ENCODE assay signal across 13 cellular contexts in the genomic region with DNA sequence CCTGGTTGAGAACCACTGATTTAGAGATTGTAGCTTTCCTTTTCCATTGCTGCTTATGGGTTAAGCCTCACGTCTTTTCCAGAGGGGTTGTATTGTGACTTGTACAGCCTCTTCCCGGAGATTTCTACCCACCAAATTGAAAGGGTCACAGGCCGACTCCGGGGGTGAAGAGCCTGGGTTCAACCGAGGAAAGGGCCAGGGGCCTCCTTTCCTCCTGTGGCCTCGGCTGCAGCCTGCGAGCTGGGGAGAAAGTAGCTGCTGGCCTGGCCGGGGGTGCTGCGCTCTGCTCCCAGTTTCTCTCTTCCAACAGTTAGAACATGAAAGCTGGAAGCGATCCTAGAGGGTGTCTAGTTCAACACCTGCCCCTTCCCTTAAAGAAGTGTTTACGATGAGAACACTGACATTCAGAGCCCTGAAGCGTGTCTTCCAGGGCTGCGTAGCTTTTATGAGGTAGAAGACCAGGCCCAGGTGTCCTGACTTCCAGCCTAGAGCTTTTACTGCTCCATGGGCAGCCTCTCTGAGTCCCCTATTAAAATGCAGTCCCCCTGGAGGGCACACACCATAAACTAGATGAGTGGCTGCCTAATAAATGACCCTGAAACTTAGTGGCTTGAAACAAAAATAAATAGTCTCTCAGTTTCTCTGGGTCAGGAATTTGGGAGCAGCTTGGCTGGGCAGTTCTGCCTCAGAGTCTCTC. TPM values are rescaled to one million over a fixed set of nuclear protein-coding genes. Genes with fewer than 3 reads are reported as not detected.
DNase-seq lines count a peak whose midpoint lies in the region; ATAC-seq and TF ChIP-seq lines count a peak whose summit lies in the region.
"Had no signal": no experiment of that assay in that cellular context is flagged by ENCODE, and none has a peak within 500 bp of the region (broad histone marks: within the 10 kb centered on the region; RNA-seq: fewer than 3 reads in every experiment).

No MANE protein-coding gene starts in this region.

- 96 to 98% methylated on average over 4 to 13 of the region's 13 CpGs for WGBS in endodermal cell (ENCODE audit: insufficient coverage in 1 of 2, insufficient read length in 1 of 2), 2 experiments
- WGBS in psoas muscle, 3 donors, result 88 to 91% (median 91%) methylated on average over 13 of the region's 13 CpGs

- no peak overlapping the region for H3K27ac Mint-ChIP-seq in endodermal cell
- H3K27ac Mint-ChIP-seq in stimulated activated effector memory CD8-positive, alpha-beta T cell treated with anti-CD3 and anti-CD28 coated beads, Interleukin-12 subunit alpha, Interleukin-12 subunit beta, amount 100 ng/mL, for 72 hours, result no peak overlapping the region
- H3K27ac Mint-ChIP-seq: CD14-positive monocyte; naive thymus-derived CD8-positive, alpha-beta T cell had no signal

- H3K4me3 ChIP-seq in Loucy (ENCODE audit: low read length, poor library complexity, severe bottlenecking) (no peak overlapping the region), endodermal cell (ENCODE audit: low read length) (no peak overlapping the region), psoas muscle (no peak overlapping the region)

- H3K4me2 ChIP-seq in Loucy (ENCODE audit: low read depth, low read length, poor library complexity, severe bottlenecking), result peak overlapping the region; percentile 60

- H3K27ac ChIP-seq in endodermal cell (ENCODE audit: low read depth, low read length), result no peak overlapping the region
- no peak overlapping the region for H3K27ac ChIP-seq in psoas muscle

- no peak for ATAC-seq in activated T-cell treated with anti-CD3 and anti-CD28 coated beads, Interleukin-2, amount 50 U/mL, for 4 hours
- ATAC-seq in stimulated activated effector memory CD8-positive, alpha-beta T cell treated with anti-CD3 and anti-CD28 coated beads, Interleukin-12 subunit alpha, Interleukin-12 subunit beta, amount 100 ng/mL, for 72 hours, result no peak
- ATAC-seq in HG02798 (IDR thresholded peaks at IDR 0.05; ENCODE audit: poor library complexity, unreplicated experiment), result no peak
- ATAC-seq in psoas muscle, result no peak
- no peak for ATAC-seq in HG03045 (IDR thresholded peaks at IDR 0.05; ENCODE audit: unreplicated experiment)

- DNase-seq in activated T-cell treated with anti-CD3 and anti-CD28 coated beads, Interleukin-2, amount 50 U/mL, for 4 hours, result no peak
- no peak for DNase-seq in activated T-cell treated with anti-CD3 and anti-CD28 coated beads, Interleukin-2, amount 50 U/mL, for 1 hour
- DNase-seq in endodermal cell (peak; percentile 36), psoas muscle (no peak)
- DNase-seq in stimulated activated effector memory CD8-positive, alpha-beta T cell treated with anti-CD3 and anti-CD28 coated beads, Interleukin-12 subunit alpha, Interleukin-12 subunit beta, amount 100 ng/mL, for 72 hours (ENCODE audit: low spot score in 2 of 2), result no peak
- DNase-seq: NCI-H2029, NCI-H510A had no signal

- no peaks in the 10 kb centered on the region for H4K20me1 ChIP-seq in Loucy (ENCODE audit: insufficient read depth, low read length, poor library complexity, severe bottlenecking)

- peaks cover 11% of the 10 kb centered on the region for H3K4me1 Mint-ChIP-seq in activated T-cell treated with anti-CD3 and anti-CD28 coated beads, Interleukin-2, amount 50 U/mL, for 4 hours (ENCODE audit: low read depth)
- no peaks in the 10 kb centered on the region for H3K4me1 Mint-ChIP-seq in endodermal cell
- H3K4me1 Mint-ChIP-seq in stimulated activated effector memory CD8-positive, alpha-beta T cell treated with anti-CD3 and anti-CD28 coated beads, Interleukin-12 subunit alpha, Interleukin-12 subunit beta, amount 100 ng/mL, for 72 hours, result peaks cover 9% of the 10 kb centered on the region

- intact Hi-C loops in psoas muscle (cut with DNase I), result loop anchor here in 1 of 2 donors (10.0 kb wide), 1 partner anchor 231 kb away; a partner anchor contains a TSS

- no peaks in the 10 kb centered on the region for H3K9me3 ChIP-seq in Loucy (ENCODE audit: insufficient read depth, low read depth, low read length)
- peaks cover 4% of the 10 kb centered on the region for H3K9me3 ChIP-seq in endodermal cell (ENCODE audit: control insufficient read depth, low read length)
- no peaks in the 10 kb centered on the region for H3K9me3 ChIP-seq in psoas muscle
- H3K9me3 ChIP-seq: gastroesophageal sphincter had no signal

- H3K36me3 ChIP-seq in Loucy (ENCODE audit: insufficient read depth, low read length) (no peaks in the 10 kb centered on the region), endodermal cell (ENCODE audit: control insufficient read depth, insufficient read depth, low read length) (no peaks in the 10 kb centered on the region), psoas muscle (ENCODE audit: insufficient read depth in 1 of 2, low read depth in 1 of 2) (no peaks in the 10 kb centered on the region)
- H3K36me3 ChIP-seq: gastroesophageal sphincter had no signal

- H3K27me3 Mint-ChIP-seq in activated T-cell treated with anti-CD3 and anti-CD28 coated beads, Interleukin-2, amount 50 U/mL, for 4 hours (ENCODE audit: low read depth), result no peaks in the 10 kb centered on the region
- H3K27me3 Mint-ChIP-seq in endodermal cell (ENCODE audit: insufficient read depth), result peaks cover 6% of the 10 kb centered on the region
- H3K27me3 Mint-ChIP-seq: naive thymus-derived CD8-positive, alpha-beta T cell had no signal

- H3K9ac ChIP-seq in Loucy (ENCODE audit: low read depth, low read length, poor library complexity, severe bottlenecking) (no peak overlapping the region), endodermal cell (ENCODE audit: extremely low read depth, low read length, poor library complexity, severe bottlenecking) (no peak overlapping the region)

- TF ChIP-seq CTCF in Loucy (conservative IDR thresholded peaks at IDR 0.05; ENCODE audit: low read length), result no peak
- no peak for TF ChIP-seq CTCF in endodermal cell (conservative IDR thresholded peaks at IDR 0.05)
- TF ChIP-seq CTCF in psoas muscle (IDR thresholded peaks at IDR 0.05), result no peak

- H3K79me2 ChIP-seq in Loucy (ENCODE audit: insufficient read depth, low read length), result no peaks in the 10 kb centered on the region

- H3K4me3 Mint-ChIP-seq in activated T-cell treated with anti-CD3 and anti-CD28 coated beads, Interleukin-2, amount 50 U/mL, for 4 hours, result peak overlapping the region; percentile 76
- H3K4me3 Mint-ChIP-seq in endodermal cell, result no peak overlapping the region
- peak overlapping the region; percentile 65 for H3K4me3 Mint-ChIP-seq in stimulated activated effector memory CD8-positive, alpha-beta T cell treated with anti-CD3 and anti-CD28 coated beads, Interleukin-12 subunit alpha, Interleukin-12 subunit beta, amount 100 ng/mL, for 72 hours

- no peaks in the 10 kb centered on the region for H3K9me3 Mint-ChIP-seq in activated T-cell treated with anti-CD3 and anti-CD28 coated beads, Interleukin-2, amount 50 U/mL, for 4 hours
- H3K9me3 Mint-ChIP-seq in endodermal cell, result peaks cover 6% of the 10 kb centered on the region
- no peaks in the 10 kb centered on the region for H3K9me3 Mint-ChIP-seq in stimulated activated effector memory CD8-positive, alpha-beta T cell treated with anti-CD3 and anti-CD28 coated beads, Interleukin-12 subunit alpha, Interleukin-12 subunit beta, amount 100 ng/mL, for 72 hours
- H3K9me3 Mint-ChIP-seq: CD14-positive monocyte; naive thymus-derived CD8-positive, alpha-beta T cell had no signal

- H3F3A ChIP-seq in Loucy (ENCODE audit: low read depth), result no peaks in the 10 kb centered on the region

- peak overlapping the region; percentile 63; the same call in 1 of the 2 replicates for H2AFZ ChIP-seq in Loucy (ENCODE audit: low read length)

- no peaks in the 10 kb centered on the region for H3K9me2 ChIP-seq in Loucy (replicated peaks; ENCODE audit: low read depth, low read length)

- no peaks in the 10 kb centered on the region for H3K4me1 ChIP-seq in Loucy (ENCODE audit: insufficient read depth, low read length, poor library complexity, severe bottlenecking)
- H3K4me1 ChIP-seq in endodermal cell (ENCODE audit: control insufficient read depth, insufficient read depth, low read length), result no peaks in the 10 kb centered on the region
- no peaks in the 10 kb centered on the region for H3K4me1 ChIP-seq in psoas muscle

- H3K36me3 Mint-ChIP-seq in activated T-cell treated with anti-CD3 and anti-CD28 coated beads, Interleukin-2, amount 50 U/mL, for 4 hours (ENCODE audit: insufficient read depth), result no peaks in the 10 kb centered on the region
- no peaks in the 10 kb centered on the region for H3K36me3 Mint-ChIP-seq in endodermal cell (ENCODE audit: low read depth)
- H3K36me3 Mint-ChIP-seq in stimulated activated effector memory CD8-positive, alpha-beta T cell treated with anti-CD3 and anti-CD28 coated beads, Interleukin-12 subunit alpha, Interleukin-12 subunit beta, amount 100 ng/mL, for 72 hours, result no peaks in the 10 kb centered on the region
- H3K36me3 Mint-ChIP-seq: CD14-positive monocyte; naive thymus-derived CD8-positive, alpha-beta T cell had no signal

- no peaks in the 10 kb centered on the region for H3K27me3 ChIP-seq in Loucy (ENCODE audit: insufficient read depth, low read length, poor library complexity, severe bottlenecking)
- H3K27me3 ChIP-seq in endodermal cell (ENCODE audit: control insufficient read depth, insufficient read depth, low read length, poor library complexity, severe bottlenecking), result no peaks in the 10 kb centered on the region
- H3K27me3 ChIP-seq in psoas muscle (ENCODE audit: insufficient read depth in 3 of 3, low read length in 2 of 3), result no peaks in the 10 kb centered on the region
- H3K27me3 ChIP-seq: gastroesophageal sphincter had no signal

RNA-seq across cellular contexts. Expression of a gene that starts 56.9 kb away (rescaled TPM):
- total RNA-seq in activated T-cell treated with anti-CD3 and anti-CD28 coated beads, Interleukin-2, amount 50 U/mL, for 4 hours, result under 1 TPM; 0.65 to 0.87 (median 0.76) TPM
- total RNA-seq in endodermal cell, result 1 to 10 TPM; 2.3 to 2.4 TPM
- 4.7 TPM for polyA plus RNA-seq in endodermal cell (2013, experiment 1 of 2)
- polyA plus RNA-seq in endodermal cell (2013, experiment 2 of 2), result 4.7 TPM
- total RNA-seq in psoas muscle, result 1 to 10 TPM; 1.3 to 2.4 (median 1.6) TPM
- polyA plus RNA-seq in psoas muscle, result 1 to 10 TPM in 1 of 3 donors, under 1 TPM in 2; 0.37 to 1.4 (median 0.52) TPM
